38 cellular contexts compared by ENCODE assay signal in genomic region chr21:17482928-17483327, GRCh38. TPM values are rescaled to one million over a fixed set of nuclear protein-coding genes. Genes with fewer than 3 reads are reported as not detected.
"Had no signal": no experiment of that assay in that cellular context is flagged by ENCODE, and none has a peak within 500 bp of the region (broad histone marks: within the 10 kb centered on the region; RNA-seq: fewer than 3 reads in every experiment).

No MANE protein-coding gene starts in this region.

- H3K4me1 ChIP-seq: ascending aorta had no signal

- H3K9me3 Mint-ChIP-seq: activated B cell treated with CpG ODN at 0.5 μM for 24 hours; activated CD4-positive, alpha-beta memory T cell treated with anti-CD3 and anti-CD28 coated beads, Interleukin-2, amount 10 ng/mL, durations not matched to agents 7 days and 5 days; activated naive CD4-positive, alpha-beta T cell treated with anti-CD3 and anti-CD28 coated beads, Interleukin-2, amount 10 ng/mL, durations not matched to agents 7 days and 5 days; activated naive CD4-positive, alpha-beta T cell treated with anti-CD3 and anti-CD28 coated beads, Interleukin-2, amount 50 U/mL, for 24 hours; activated naive CD8-positive, alpha-beta T cell treated with anti-CD3 and anti-CD28 coated beads, Interleukin-2, amount 10 ng/mL, durations not matched to agents 7 days and 5 days; activated naive CD8-positive, alpha-beta T cell treated with anti-CD3 and anti-CD28 coated beads, Interleukin-2, amount 50 U/mL, for 24 hours; activated T-cell treated with anti-CD3 and anti-CD28 coated beads, Interleukin-2, amount 50 U/mL, for 24 hours; activated T-helper 2 cell treated with anti-CD3 and anti-CD28 coated beads, Interferon-gamma antibody, Interleukin-2, Interleukin-4, amounts not matched to agents 10 μg/mL and 5 μg/mL and 100 μg/mL, durations not matched to agents 14 hours and 24 hours and 36 hours; central memory CD8-positive, alpha-beta T cell; T-helper 1 cell treated with Interleukin-12 subunit alpha and Interleukin-12 subunit beta and Interleukin-4 antibody, amounts not matched to agents 30 μg/mL and 1 μg/mL, for 36 hours; T-helper 2 cell treated with Interferon-gamma antibody and Interleukin-4, amounts not matched to agents 5 μg/mL and 100 μg/mL, for 36 hours had no signal

- H3K4me1 Mint-ChIP-seq: activated B cell treated with CpG ODN at 0.5 μM for 24 hours; activated CD4-positive, alpha-beta T cell treated with anti-CD3 and anti-CD28 coated beads for 36 hours; activated CD4-positive, alpha-beta T cell treated with anti-CD3 and anti-CD28 coated beads, Interleukin-2, amount 10 ng/mL, durations not matched to agents 7 days and 5 days; activated naive CD4-positive, alpha-beta T cell treated with anti-CD3 and anti-CD28 coated beads, Interleukin-2, amount 10 ng/mL, durations not matched to agents 7 days and 5 days; activated naive CD4-positive, alpha-beta T cell treated with anti-CD3 and anti-CD28 coated beads, Interleukin-2, amount 50 U/mL, for 24 hours; activated naive CD8-positive, alpha-beta T cell treated with anti-CD3 and anti-CD28 coated beads, Interleukin-2, amount 10 ng/mL, durations not matched to agents 7 days and 5 days; activated naive CD8-positive, alpha-beta T cell treated with anti-CD3 and anti-CD28 coated beads, Interleukin-2, amount 50 U/mL, for 24 hours; brain; central memory CD8-positive, alpha-beta T cell had no signal

- DNase-seq: activated B cell treated with CpG ODN at 0.5 μM for 24 hours; activated CD4-positive, alpha-beta memory T cell treated with anti-CD3 and anti-CD28 coated beads, Interleukin-2, amount 10 ng/mL, durations not matched to agents 7 days and 5 days; activated CD4-positive, alpha-beta T cell treated with anti-CD3 and anti-CD28 coated beads for 1 hour; activated CD4-positive, alpha-beta T cell treated with anti-CD3 and anti-CD28 coated beads for 36 hours; activated CD4-positive, alpha-beta T cell treated with anti-CD3 and anti-CD28 coated beads for 48 hours; activated CD4-positive, alpha-beta T cell treated with anti-CD3 and anti-CD28 coated beads, Interleukin-2, amount 10 ng/mL, durations not matched to agents 7 days and 5 days; activated CD4-positive, alpha-beta T cell treated with anti-CD3 and anti-CD28 coated beads, Interleukin-2, amount 50 U/mL, for 48 hours; activated CD8-positive, alpha-beta memory T cell treated with anti-CD3 and anti-CD28 coated beads for 24 hours; activated CD8-positive, alpha-beta memory T cell treated with anti-CD3 and anti-CD28 coated beads, Interleukin-2, amount 10 ng/mL, durations not matched to agents 7 days and 5 days; activated CD8-positive, alpha-beta memory T cell treated with anti-CD3 and anti-CD28 coated beads, Interleukin-2, amount 50 U/mL, for 48 hours; activated CD8-positive, alpha-beta T cell treated with anti-CD3 and anti-CD28 coated beads, Interleukin-2, amount 10 ng/mL, durations not matched to agents 7 days and 5 days; activated effector memory CD4-positive, alpha-beta T cell treated with Interleukin-2 at 50 U/mL for 16 hours; activated gamma-delta T cell; activated naive CD4-positive, alpha-beta T cell treated with anti-CD3 and anti-CD28 coated beads, Interleukin-2, amount 10 ng/mL, durations not matched to agents 7 days and 5 days; activated naive CD4-positive, alpha-beta T cell treated with Interleukin-2 at 50 U/mL for 16 hours; activated naive CD8-positive, alpha-beta T cell treated with anti-CD3 and anti-CD28 coated beads, Interleukin-2, amount 10 ng/mL, durations not matched to agents 7 days and 5 days; activated naive CD8-positive, alpha-beta T cell treated with anti-CD3 and anti-CD28 coated beads, Interleukin-2, amount 50 U/mL, for 24 hours; activated T-cell treated with anti-CD3 and anti-CD28 coated beads, Interleukin-2, amount 50 U/mL, for 24 hours; activated T-cell treated with anti-CD3 and anti-CD28 coated beads, Interleukin-2, amount 50 U/mL, for 48 hours; amygdala; anterior cingulate cortex; caudate nucleus; cerebellar nuclear complex; T-helper 1 cell; T-helper 2 cell; T-helper 9 cell had no signal

- ATAC-seq: activated CD4-positive, alpha-beta T cell treated with anti-CD3 and anti-CD28 coated beads for 36 hours; activated CD8-positive, alpha-beta memory T cell treated with anti-CD3 and anti-CD28 coated beads, Interleukin-2, amount 10 ng/mL, durations not matched to agents 7 days and 5 days; activated CD8-positive, alpha-beta T cell treated with anti-CD3 and anti-CD28 coated beads, Interleukin-2, amount 10 ng/mL, durations not matched to agents 7 days and 5 days; activated naive CD8-positive, alpha-beta T cell treated with anti-CD3 and anti-CD28 coated beads, Interleukin-2, amount 50 U/mL, for 24 hours had no signal

- H3K27ac Mint-ChIP-seq: activated B cell treated with CpG ODN at 0.5 μM for 24 hours; activated CD4-positive, alpha-beta memory T cell treated with anti-CD3 and anti-CD28 coated beads, Interleukin-2, amount 10 ng/mL, durations not matched to agents 7 days and 5 days; activated CD4-positive, alpha-beta T cell treated with anti-CD3 and anti-CD28 coated beads for 36 hours; activated CD4-positive, alpha-beta T cell treated with anti-CD3 and anti-CD28 coated beads, Interleukin-2, amount 10 ng/mL, durations not matched to agents 7 days and 5 days; activated CD8-positive, alpha-beta memory T cell treated with anti-CD3 and anti-CD28 coated beads, Interleukin-2, amount 10 ng/mL, durations not matched to agents 7 days and 5 days; activated CD8-positive, alpha-beta T cell treated with anti-CD3 and anti-CD28 coated beads, Interleukin-2, amount 10 ng/mL, durations not matched to agents 7 days and 5 days; activated naive CD4-positive, alpha-beta T cell treated with anti-CD3 and anti-CD28 coated beads, Interleukin-2, amount 10 ng/mL, durations not matched to agents 7 days and 5 days; activated naive CD4-positive, alpha-beta T cell treated with anti-CD3 and anti-CD28 coated beads, Interleukin-2, amount 50 U/mL, for 24 hours; activated naive CD8-positive, alpha-beta T cell; activated naive CD8-positive, alpha-beta T cell treated with anti-CD3 and anti-CD28 coated beads, Interleukin-2, amount 10 ng/mL, durations not matched to agents 7 days and 5 days; activated naive CD8-positive, alpha-beta T cell treated with anti-CD3 and anti-CD28 coated beads, Interleukin-2, amount 50 U/mL, for 24 hours; activated T-cell treated with anti-CD3 and anti-CD28 coated beads, Interleukin-2, amount 50 U/mL, for 24 hours; activated T-helper 2 cell treated with anti-CD3 and anti-CD28 coated beads, Interferon-gamma antibody, Interleukin-2, Interleukin-4, amounts not matched to agents 10 μg/mL and 5 μg/mL and 100 μg/mL, durations not matched to agents 14 hours and 24 hours and 36 hours; brain; T-helper 1 cell treated with Interleukin-12 subunit alpha and Interleukin-12 subunit beta and Interleukin-4 antibody, amounts not matched to agents 30 μg/mL and 1 μg/mL, for 36 hours; T-helper 2 cell treated with Interferon-gamma antibody and Interleukin-4, amounts not matched to agents 5 μg/mL and 100 μg/mL, for 36 hours had no signal

- H3K36me3 Mint-ChIP-seq: activated CD8-positive, alpha-beta memory T cell treated with anti-CD3 and anti-CD28 coated beads, Interleukin-2, amount 10 ng/mL, durations not matched to agents 7 days and 5 days; activated naive CD4-positive, alpha-beta T cell treated with anti-CD3 and anti-CD28 coated beads, Interleukin-2, amount 10 ng/mL, durations not matched to agents 7 days and 5 days; activated naive CD4-positive, alpha-beta T cell treated with anti-CD3 and anti-CD28 coated beads, Interleukin-2, amount 50 U/mL, for 24 hours; activated naive CD8-positive, alpha-beta T cell; activated naive CD8-positive, alpha-beta T cell treated with anti-CD3 and anti-CD28 coated beads, Interleukin-2, amount 10 ng/mL, durations not matched to agents 7 days and 5 days; brain had no signal

- H3K27ac ChIP-seq: ascending aorta, cardiac muscle cell, VCaP had no signal

- H3K4me3 ChIP-seq: ascending aorta, cardiac muscle cell had no signal

- FAIRE-seq: bronchial epithelial cell, TTC549 had no signal

- H3K36me3 ChIP-seq: ascending aorta, cardiac muscle cell had no signal

- H3K27me3 ChIP-seq: ascending aorta, cardiac muscle cell had no signal

- H3K27me3 Mint-ChIP-seq: activated B cell treated with CpG ODN at 0.5 μM for 24 hours; activated CD4-positive, alpha-beta memory T cell treated with anti-CD3 and anti-CD28 coated beads, Interleukin-2, amount 10 ng/mL, durations not matched to agents 7 days and 5 days; activated CD4-positive, alpha-beta T cell treated with anti-CD3 and anti-CD28 coated beads for 36 hours; activated CD4-positive, alpha-beta T cell treated with anti-CD3 and anti-CD28 coated beads, Interleukin-2, amount 10 ng/mL, durations not matched to agents 7 days and 5 days; activated CD8-positive, alpha-beta memory T cell treated with anti-CD3 and anti-CD28 coated beads, Interleukin-2, amount 10 ng/mL, durations not matched to agents 7 days and 5 days; activated naive CD4-positive, alpha-beta T cell treated with anti-CD3 and anti-CD28 coated beads, Interleukin-2, amount 10 ng/mL, durations not matched to agents 7 days and 5 days; activated naive CD4-positive, alpha-beta T cell treated with anti-CD3 and anti-CD28 coated beads, Interleukin-2, amount 50 U/mL, for 24 hours; activated naive CD8-positive, alpha-beta T cell; activated naive CD8-positive, alpha-beta T cell treated with anti-CD3 and anti-CD28 coated beads, Interleukin-2, amount 50 U/mL, for 24 hours; activated T-cell treated with anti-CD3 and anti-CD28 coated beads, Interleukin-2, amount 50 U/mL, for 24 hours; central memory CD8-positive, alpha-beta T cell had no signal

- H3K9me3 ChIP-seq: ascending aorta had no signal

- H3K4me3 Mint-ChIP-seq: activated B cell treated with CpG ODN at 0.5 μM for 24 hours; activated CD4-positive, alpha-beta memory T cell treated with anti-CD3 and anti-CD28 coated beads, Interleukin-2, amount 10 ng/mL, durations not matched to agents 7 days and 5 days; activated CD4-positive, alpha-beta T cell treated with anti-CD3 and anti-CD28 coated beads for 36 hours; activated CD4-positive, alpha-beta T cell treated with anti-CD3 and anti-CD28 coated beads, Interleukin-2, amount 10 ng/mL, durations not matched to agents 7 days and 5 days; activated CD8-positive, alpha-beta memory T cell treated with anti-CD3 and anti-CD28 coated beads, Interleukin-2, amount 10 ng/mL, durations not matched to agents 7 days and 5 days; activated CD8-positive, alpha-beta T cell treated with anti-CD3 and anti-CD28 coated beads, Interleukin-2, amount 10 ng/mL, durations not matched to agents 7 days and 5 days; activated naive CD4-positive, alpha-beta T cell treated with anti-CD3 and anti-CD28 coated beads, Interleukin-2, amount 10 ng/mL, durations not matched to agents 7 days and 5 days; activated naive CD4-positive, alpha-beta T cell treated with anti-CD3 and anti-CD28 coated beads, Interleukin-2, amount 50 U/mL, for 24 hours; activated naive CD8-positive, alpha-beta T cell; activated naive CD8-positive, alpha-beta T cell treated with anti-CD3 and anti-CD28 coated beads, Interleukin-2, amount 10 ng/mL, durations not matched to agents 7 days and 5 days; activated naive CD8-positive, alpha-beta T cell treated with anti-CD3 and anti-CD28 coated beads, Interleukin-2, amount 50 U/mL, for 24 hours; activated T-cell treated with anti-CD3 and anti-CD28 coated beads, Interleukin-2, amount 50 U/mL, for 24 hours; brain; central memory CD8-positive, alpha-beta T cell; T-helper 1 cell treated with Interleukin-12 subunit alpha and Interleukin-12 subunit beta and Interleukin-4 antibody, amounts not matched to agents 30 μg/mL and 1 μg/mL, for 36 hours; T-helper 2 cell treated with Interferon-gamma antibody and Interleukin-4, amounts not matched to agents 5 μg/mL and 100 μg/mL, for 36 hours had no signal

RNA-seq across cellular contexts. Expression of gene CXADR, which starts 29.9 kb away (rescaled TPM):
- total RNA-seq: activated B cell treated with CpG ODN at 0.5 μM for 24 hours had no signal
